In the genomic region with DNA sequence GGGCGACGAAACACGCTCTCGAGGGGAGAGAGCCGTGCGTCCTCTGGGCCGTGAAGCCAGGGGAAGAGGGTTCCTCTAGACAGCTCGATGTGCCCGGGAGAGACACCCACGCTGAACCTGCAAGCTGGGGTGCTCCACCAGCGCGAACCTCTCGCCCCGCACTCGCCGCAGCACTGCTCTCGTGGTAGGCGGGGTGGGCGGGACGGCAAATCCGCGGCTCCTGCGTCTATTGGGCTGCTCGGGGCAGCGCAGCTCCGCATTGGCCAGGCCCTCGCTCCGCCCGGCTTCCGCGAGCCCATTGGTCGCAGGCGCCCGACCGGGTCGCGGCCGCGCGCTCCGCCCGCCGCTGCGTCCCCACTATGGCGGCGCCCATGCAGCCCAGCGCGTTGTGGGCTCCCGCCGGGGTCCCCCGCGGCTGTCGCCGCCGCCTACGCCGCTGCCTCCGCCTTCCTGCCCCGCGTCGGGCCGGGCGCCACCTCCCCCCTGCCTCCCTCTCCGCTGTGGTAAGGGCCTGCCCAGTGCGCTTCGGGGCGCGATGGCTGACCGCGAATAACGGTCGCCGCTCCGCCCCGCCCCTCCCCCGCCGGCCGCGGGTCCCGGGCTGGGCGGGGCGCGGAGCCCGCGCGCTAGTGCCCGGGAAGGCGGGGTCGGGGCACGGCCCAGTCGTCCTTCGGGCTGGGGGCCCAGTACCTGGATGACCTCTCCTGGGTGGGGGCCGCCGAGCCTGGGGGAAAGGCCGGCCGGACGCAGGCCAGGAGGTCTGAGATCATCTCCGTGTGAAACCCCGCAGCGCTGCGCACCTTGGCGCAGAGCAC, we compare ENCODE assay signal across 1 cellular context.
TF ChIP-seq lines count a peak whose summit lies in the region.

TSS of gene ST3GAL3 (plus strand) at position 346 of the 815 bp plus-strand sequence. CDS start 28,727 bp downstream, outside the sequence.

TF ChIP-seq in HepG2, 621 proteins besides CTCF, POLR2A, EP300 and RAD21 (continued from another document and continues in another):
- TF ChIP-seq, protein P1, sequence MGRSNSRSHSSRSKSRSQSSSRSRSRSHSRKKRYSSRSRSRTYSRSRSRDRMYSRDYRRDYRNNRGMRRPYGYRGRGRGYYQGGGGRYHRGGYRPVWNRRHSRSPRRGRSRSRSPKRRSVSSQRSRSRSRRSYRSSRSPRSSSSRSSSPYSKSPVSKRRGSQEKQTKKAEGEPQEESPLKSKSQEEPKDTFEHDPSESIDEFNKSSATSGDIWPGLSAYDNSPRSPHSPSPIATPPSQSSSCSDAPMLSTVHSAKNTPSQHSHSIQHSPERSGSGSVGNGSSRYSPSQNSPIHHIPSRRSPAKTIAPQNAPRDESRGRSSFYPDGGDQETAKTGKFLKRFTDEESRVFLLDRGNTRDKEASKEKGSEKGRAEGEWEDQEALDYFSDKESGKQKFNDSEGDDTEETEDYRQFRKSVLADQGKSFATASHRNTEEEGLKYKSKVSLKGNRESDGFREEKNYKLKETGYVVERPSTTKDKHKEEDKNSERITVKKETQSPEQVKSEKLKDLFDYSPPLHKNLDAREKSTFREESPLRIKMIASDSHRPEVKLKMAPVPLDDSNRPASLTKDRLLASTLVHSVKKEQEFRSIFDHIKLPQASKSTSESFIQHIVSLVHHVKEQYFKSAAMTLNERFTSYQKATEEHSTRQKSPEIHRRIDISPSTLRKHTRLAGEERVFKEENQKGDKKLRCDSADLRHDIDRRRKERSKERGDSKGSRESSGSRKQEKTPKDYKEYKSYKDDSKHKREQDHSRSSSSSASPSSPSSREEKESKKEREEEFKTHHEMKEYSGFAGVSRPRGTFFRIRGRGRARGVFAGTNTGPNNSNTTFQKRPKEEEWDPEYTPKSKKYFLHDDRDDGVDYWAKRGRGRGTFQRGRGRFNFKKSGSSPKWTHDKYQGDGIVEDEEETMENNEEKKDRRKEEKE (IDR thresholded peaks at IDR 0.05): no peak
- TF ChIP-seq TIGD3 (CRISPR knock-in tag; IDR thresholded peaks at IDR 0.05; ENCODE audit: borderline replicate concordance) (no peak; the same call in 1 of the 2 replicates), SMARCC2 (IDR thresholded peaks at IDR 0.05) (no peak), CEBPG (CRISPR knock-in tag; IDR thresholded peaks at IDR 0.05) (no peak), ZNF3 (CRISPR knock-in tag; IDR thresholded peaks at IDR 0.05) (no peak), ZIK1 (CRISPR knock-in tag; IDR thresholded peaks at IDR 0.05; ENCODE audit: borderline replicate concordance, low read depth) (peak; percentile 84; the same call in 1 of the 2 replicates), ATM (IDR thresholded peaks at IDR 0.05; ENCODE audit: borderline replicate concordance) (no peak), ZNF878 (CRISPR knock-in tag; IDR thresholded peaks at IDR 0.05) (no peak), ZNF496 (CRISPR knock-in tag; IDR thresholded peaks at IDR 0.05; ENCODE audit: insufficient replicate concordance) (no peak), LCORL (IDR thresholded peaks at IDR 0.05) (no peak), LCORL (CRISPR knock-in tag; IDR thresholded peaks at IDR 0.05) (peak; percentile 57), HDAC1 (CRISPR knock-in tag; IDR thresholded peaks at IDR 0.05) (peak; percentile 81), MTA1 (CRISPR knock-in tag; IDR thresholded peaks at IDR 0.05; ENCODE audit: borderline replicate concordance) (peak; percentile 34; the same call in 1 of the 2 replicates), ZNF292 (CRISPR knock-in tag; IDR thresholded peaks at IDR 0.05; ENCODE audit: borderline replicate concordance, low read depth) (peak; percentile 74), ZNF280D (CRISPR knock-in tag; IDR thresholded peaks at IDR 0.05) (no peak), ATF7 (IDR thresholded peaks at IDR 0.05) (no peak), ATF7 (CRISPR knock-in tag; IDR thresholded peaks at IDR 0.05) (peak; percentile 59; the same call in 1 of the 2 replicates), MTA3 (CRISPR knock-in tag; IDR thresholded peaks at IDR 0.05) (no peak), ZNF264 (CRISPR knock-in tag; IDR thresholded peaks at IDR 0.05) (no peak), ZNF343 (CRISPR knock-in tag; IDR thresholded peaks at IDR 0.05) (no peak), SAFB2 (CRISPR knock-in tag; IDR thresholded peaks at IDR 0.05; ENCODE audit: borderline replicate concordance, low read depth) (no peak; the same call in 1 of the 2 replicates), ETS1 (CRISPR knock-in tag; IDR thresholded peaks at IDR 0.05) (0 out of 2 replicates have a peak, but pooled peaks have one; percentile 47), ZNF720 (CRISPR knock-in tag; IDR thresholded peaks at IDR 0.05) (no peak), ZNF691 (CRISPR knock-in tag; IDR thresholded peaks at IDR 0.05; ENCODE audit: borderline replicate concordance, low read depth) (peak; percentile 58; the same call in 1 of the 2 replicates), ZNF652 (CRISPR knock-in tag; IDR thresholded peaks at IDR 0.05; ENCODE audit: borderline replicate concordance, low read depth) (no peak), ZNF569 (CRISPR knock-in tag; IDR thresholded peaks at IDR 0.05; ENCODE audit: borderline replicate concordance) (no peak), FOXC1 (CRISPR knock-in tag; IDR thresholded peaks at IDR 0.05; ENCODE audit: borderline replicate concordance) (peak; percentile 77), ZNF230 (CRISPR knock-in tag; IDR thresholded peaks at IDR 0.05) (no peak), ZNF350 (CRISPR knock-in tag; IDR thresholded peaks at IDR 0.05; ENCODE audit: borderline replicate concordance, low read depth) (no peak), ZNF451 (CRISPR knock-in tag; IDR thresholded peaks at IDR 0.05) (no peak; the same call in 1 of the 2 replicates), ISL2 (CRISPR knock-in tag; IDR thresholded peaks at IDR 0.05) (no peak; the same call in 1 of the 2 replicates), ZNF550 (CRISPR knock-in tag; IDR thresholded peaks at IDR 0.05; ENCODE audit: borderline replicate concordance) (no peak), NONO (IDR thresholded peaks at IDR 0.05) (no peak), NONO (CRISPR knock-in tag; conservative IDR thresholded peaks at IDR 0.05) (peak; percentile 76), PAX8 (CRISPR knock-in tag; IDR thresholded peaks at IDR 0.05; ENCODE audit: borderline replicate concordance) (no peak; the same call in 1 of the 2 replicates), ZNF205 (CRISPR knock-in tag; IDR thresholded peaks at IDR 0.05) (peak; percentile 82), RARG (CRISPR knock-in tag; IDR thresholded peaks at IDR 0.05; ENCODE audit: low read depth) (no peak), ARHGAP35 (CRISPR knock-in tag; IDR thresholded peaks at IDR 0.05; ENCODE audit: borderline replicate concordance) (peak; percentile 73; the same call in 1 of the 2 replicates), ATAD3A (CRISPR knock-in tag; IDR thresholded peaks at IDR 0.05) (no peak), HNRNPLL (IDR thresholded peaks at IDR 0.05; ENCODE audit: low read depth, low read length, poor library complexity, severe bottlenecking) (peak; percentile 93), SATB2 (CRISPR knock-in tag; IDR thresholded peaks at IDR 0.05) (no peak)
- TF ChIP-seq, protein P2, sequence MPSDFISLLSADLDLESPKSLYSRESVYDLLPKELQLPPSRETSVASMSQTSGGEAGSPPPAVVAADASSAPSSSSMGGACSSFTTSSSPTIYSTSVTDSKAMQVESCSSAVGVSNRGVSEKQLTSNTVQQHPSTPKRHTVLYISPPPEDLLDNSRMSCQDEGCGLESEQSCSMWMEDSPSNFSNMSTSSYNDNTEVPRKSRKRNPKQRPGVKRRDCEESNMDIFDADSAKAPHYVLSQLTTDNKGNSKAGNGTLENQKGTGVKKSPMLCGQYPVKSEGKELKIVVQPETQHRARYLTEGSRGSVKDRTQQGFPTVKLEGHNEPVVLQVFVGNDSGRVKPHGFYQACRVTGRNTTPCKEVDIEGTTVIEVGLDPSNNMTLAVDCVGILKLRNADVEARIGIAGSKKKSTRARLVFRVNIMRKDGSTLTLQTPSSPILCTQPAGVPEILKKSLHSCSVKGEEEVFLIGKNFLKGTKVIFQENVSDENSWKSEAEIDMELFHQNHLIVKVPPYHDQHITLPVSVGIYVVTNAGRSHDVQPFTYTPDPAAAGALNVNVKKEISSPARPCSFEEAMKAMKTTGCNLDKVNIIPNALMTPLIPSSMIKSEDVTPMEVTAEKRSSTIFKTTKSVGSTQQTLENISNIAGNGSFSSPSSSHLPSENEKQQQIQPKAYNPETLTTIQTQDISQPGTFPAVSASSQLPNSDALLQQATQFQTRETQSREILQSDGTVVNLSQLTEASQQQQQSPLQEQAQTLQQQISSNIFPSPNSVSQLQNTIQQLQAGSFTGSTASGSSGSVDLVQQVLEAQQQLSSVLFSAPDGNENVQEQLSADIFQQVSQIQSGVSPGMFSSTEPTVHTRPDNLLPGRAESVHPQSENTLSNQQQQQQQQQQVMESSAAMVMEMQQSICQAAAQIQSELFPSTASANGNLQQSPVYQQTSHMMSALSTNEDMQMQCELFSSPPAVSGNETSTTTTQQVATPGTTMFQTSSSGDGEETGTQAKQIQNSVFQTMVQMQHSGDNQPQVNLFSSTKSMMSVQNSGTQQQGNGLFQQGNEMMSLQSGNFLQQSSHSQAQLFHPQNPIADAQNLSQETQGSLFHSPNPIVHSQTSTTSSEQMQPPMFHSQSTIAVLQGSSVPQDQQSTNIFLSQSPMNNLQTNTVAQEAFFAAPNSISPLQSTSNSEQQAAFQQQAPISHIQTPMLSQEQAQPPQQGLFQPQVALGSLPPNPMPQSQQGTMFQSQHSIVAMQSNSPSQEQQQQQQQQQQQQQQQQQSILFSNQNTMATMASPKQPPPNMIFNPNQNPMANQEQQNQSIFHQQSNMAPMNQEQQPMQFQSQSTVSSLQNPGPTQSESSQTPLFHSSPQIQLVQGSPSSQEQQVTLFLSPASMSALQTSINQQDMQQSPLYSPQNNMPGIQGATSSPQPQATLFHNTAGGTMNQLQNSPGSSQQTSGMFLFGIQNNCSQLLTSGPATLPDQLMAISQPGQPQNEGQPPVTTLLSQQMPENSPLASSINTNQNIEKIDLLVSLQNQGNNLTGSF (CRISPR knock-in tag; IDR thresholded peaks at IDR 0.05): no peak
- TF ChIP-seq, protein P3, sequence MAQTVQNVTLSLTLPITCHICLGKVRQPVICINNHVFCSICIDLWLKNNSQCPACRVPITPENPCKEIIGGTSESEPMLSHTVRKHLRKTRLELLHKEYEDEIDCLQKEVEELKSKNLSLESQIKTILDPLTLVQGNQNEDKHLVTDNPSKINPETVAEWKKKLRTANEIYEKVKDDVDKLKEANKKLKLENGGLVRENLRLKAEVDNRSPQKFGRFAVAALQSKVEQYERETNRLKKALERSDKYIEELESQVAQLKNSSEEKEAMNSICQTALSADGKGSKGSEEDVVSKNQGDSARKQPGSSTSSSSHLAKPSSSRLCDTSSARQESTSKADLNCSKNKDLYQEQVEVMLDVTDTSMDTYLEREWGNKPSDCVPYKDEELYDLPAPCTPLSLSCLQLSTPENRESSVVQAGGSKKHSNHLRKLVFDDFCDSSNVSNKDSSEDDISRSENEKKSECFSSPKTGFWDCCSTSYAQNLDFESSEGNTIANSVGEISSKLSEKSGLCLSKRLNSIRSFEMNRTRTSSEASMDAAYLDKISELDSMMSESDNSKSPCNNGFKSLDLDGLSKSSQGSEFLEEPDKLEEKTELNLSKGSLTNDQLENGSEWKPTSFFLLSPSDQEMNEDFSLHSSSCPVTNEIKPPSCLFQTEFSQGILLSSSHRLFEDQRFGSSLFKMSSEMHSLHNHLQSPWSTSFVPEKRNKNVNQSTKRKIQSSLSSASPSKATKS (CRISPR knock-in tag; IDR thresholded peaks at IDR 0.05): no peak
